In the genomic region with DNA sequence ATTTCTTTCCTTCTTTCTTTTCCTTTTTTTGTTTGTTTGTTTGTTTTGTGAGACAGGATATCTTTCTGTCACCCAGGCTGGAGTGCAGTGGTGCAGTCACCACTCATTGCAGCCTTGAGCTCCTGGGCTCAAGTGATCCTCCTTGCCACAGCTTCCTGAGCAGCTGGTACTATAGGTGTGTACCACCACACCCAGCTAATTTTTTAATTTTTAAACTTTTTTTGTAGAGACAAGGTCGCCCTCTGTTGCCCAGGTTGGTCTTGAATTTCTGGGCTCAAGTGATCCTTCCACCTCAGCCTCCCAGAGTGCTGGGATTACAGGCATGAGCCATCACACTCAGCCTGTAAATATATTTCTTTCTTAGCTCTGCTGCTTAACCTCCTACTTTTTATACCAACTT, we compare ENCODE assay signal across 17 cellular contexts.
A peak's percentile ranks its signal among the peaks of the same experiment; 100 is the strongest.
DNase-seq lines count a peak whose midpoint lies in the region; ATAC-seq, FAIRE-seq and TF ChIP-seq lines count a peak whose summit lies in the region.
"Had no signal": no experiment of that assay in that cellular context is flagged by ENCODE, and none has a peak within 500 bp of the region (broad histone marks: within the 10 kb centered on the region; RNA-seq: fewer than 3 reads in every experiment).

No MANE protein-coding gene starts in this region.

- no peak for DNase-seq in A549 (ENCODE audit: low read depth in 1 of 2, low spot score in 1 of 2)
- peak; percentile 5 for DNase-seq in Calu3
- DNase-seq in MM.1S = peak; percentile 56
- no peak for DNase-seq in brain microvascular endothelial cell
- no peak for DNase-seq in NCI-H524 (lab: John Stamatoyannopoulos, UW)
- DNase-seq in HTR-8/SVneo (ENCODE audit: insufficient read length, low spot score) = no peak
- no peak for DNase-seq in coronary artery (ENCODE audit: low spot score)
- DNase-seq: adrenal gland, EL, HCEC 1CT, heart left ventricle, left colon, natural killer cell, NCI-H2029, tibial artery had no signal

- no peak for TF ChIP-seq EP300 in A549 (IDR thresholded peaks at IDR 0.05)

- no peaks in the 10 kb centered on the region for H4K20me1 ChIP-seq in MM.1S (ENCODE audit: insufficient read depth, low read length)

- H3K9ac ChIP-seq in MM.1S (ENCODE audit: low read length) = no peak overlapping the region

- ATAC-seq in A549 (peak in 1 of 2 experiments; percentile 42; a peak in 2 of 6 replicates), GM21825 (IDR thresholded peaks at IDR 0.05; ENCODE audit: unreplicated experiment) (no peak)
- ATAC-seq: heart left ventricle, left colon, natural killer cell had no signal

- no peaks in the 10 kb centered on the region for H3K27me3 Mint-ChIP-seq in Calu3 (ENCODE audit: unreplicated experiment)

- peak in 1 of 2 experiments; percentile 42; a peak in 2 of 5 replicates for TF ChIP-seq RAD21 in A549 (conservative IDR thresholded peaks at IDR 0.05 in 1 of 2, IDR thresholded peaks at IDR 0.05 in 1 of 2)

- POLR2A ChIA-PET in A549 (lab: Yijun Ruan, JAX) = no interaction called here

- TF ChIP-seq CTCF in A549 (IDR thresholded peaks at IDR 0.05) (peak; percentile 29; the same call in 2 of the 3 replicates), Calu3 (IDR thresholded peaks at IDR 0.05; ENCODE audit: unreplicated experiment) (peak; percentile 37), MM.1S (IDR thresholded peaks at IDR 0.05; ENCODE audit: low read length) (0 out of 2 replicates have a peak, but pooled peaks have one; percentile 22), brain microvascular endothelial cell (IDR thresholded peaks at IDR 0.05; ENCODE audit: low read depth, low read length, missing control alignments) (peak; percentile 2), coronary artery (IDR thresholded peaks at IDR 0.05) (no peak)

- in situ Hi-C loops in brain microvascular endothelial cell (cut with HindIII; ENCODE audit: low pct_ligation_motif_present, low sequenced_read_pairs) = no loop called here

- no peaks in the 10 kb centered on the region for H3K79me2 ChIP-seq in MM.1S (ENCODE audit: low read length)

- H3K9me3 ChIP-seq in A549 (no peaks in the 10 kb centered on the region), MM.1S (replicated peaks; ENCODE audit: insufficient read depth, low read length) (no peaks in the 10 kb centered on the region)
- H3K9me3 ChIP-seq: adrenal gland, heart left ventricle, tibial artery had no signal

- no peaks in the 10 kb centered on the region for H3K9me3 Mint-ChIP-seq in Calu3 (ENCODE audit: low read depth, unreplicated experiment)
- H3K9me3 Mint-ChIP-seq: natural killer cell had no signal

- no TSS peak for BruUV-seq in Calu3 (replicated peaks; lab: Mats Ljungman, UMichigan)

- H3K4me3 ChIP-seq in A549 (no peak overlapping the region), MM.1S (ENCODE audit: low read length) (no peak overlapping the region), brain microvascular endothelial cell (ENCODE audit: low read depth, low read length) (no peak overlapping the region), coronary artery (no peak overlapping the region)
- H3K4me3 ChIP-seq: adrenal gland, heart left ventricle, tibial artery had no signal

- no peaks in the 10 kb centered on the region for H3K9me2 ChIP-seq in MM.1S (replicated peaks; ENCODE audit: insufficient read depth, low read length)

- peaks cover 10% of the 10 kb centered on the region for H3K36me3 Mint-ChIP-seq in Calu3 (ENCODE audit: insufficient read depth, unreplicated experiment)
- H3K36me3 Mint-ChIP-seq: natural killer cell had no signal

- FAIRE-seq in A549 (lab: Jason Lieb, UNC) = no peak
- no peak for FAIRE-seq in HTR-8/SVneo (lab: Jason Lieb, UNC)
- FAIRE-seq: colon had no signal

- TF ChIP-seq POLR2A in A549 (IDR thresholded peaks at IDR 0.05; ENCODE audit: low read length) = no peak

- H3K4me1 ChIP-seq in A549 = no peaks in the 10 kb centered on the region
- H3K4me1 ChIP-seq in MM.1S (ENCODE audit: low read length) = no peaks in the 10 kb centered on the region
- H3K4me1 ChIP-seq: heart left ventricle, tibial artery had no signal

- H3K27me3 ChIP-seq in MM.1S (replicated peaks; ENCODE audit: insufficient read depth, low read length) (no peaks in the 10 kb centered on the region), brain microvascular endothelial cell (replicated peaks) (no peaks in the 10 kb centered on the region)
- H3K27me3 ChIP-seq: adrenal gland, heart left ventricle, tibial artery had no signal

- H3K4me2 ChIP-seq in A549 (no peak overlapping the region), MM.1S (ENCODE audit: low read depth, low read length) (no peak overlapping the region)

- H3F3A ChIP-seq in MM.1S (ENCODE audit: insufficient read depth, low read length) = no peaks in the 10 kb centered on the region

- intact Hi-C loops in Calu3 (cut with micrococcal nuclease; ENCODE audit: unreplicated experiment) = loop anchor here (10.0 kb wide), 1 partner anchor 321 kb away; no protein-coding TSS in a partner anchor

- H3K27ac Mint-ChIP-seq in Calu3 (ENCODE audit: unreplicated experiment) = no peak overlapping the region
- H3K27ac Mint-ChIP-seq: natural killer cell had no signal

- no peak overlapping the region for H2AFZ ChIP-seq in MM.1S (ENCODE audit: low read length)

- CTCF ChIA-PET in A549 (lab: Yijun Ruan, JAX) = interaction anchor here (1.0 kb wide), 1 partner anchor 14 kb away, joined by 3 read pairs; no protein-coding TSS in a partner anchor
- CTCF ChIA-PET in Calu3 (lab: Charles Lee) = interaction anchor here (0.5 to 0.7 kb wide), 5 partner anchors 121 to 1022 kb away, joined by 3 to 8 read pairs (median 7); no protein-coding TSS in a partner anchor

- H3K4me1 Mint-ChIP-seq in Calu3 (ENCODE audit: low read depth, unreplicated experiment) = no peaks in the 10 kb centered on the region

- H3K4me3 Mint-ChIP-seq in Calu3 (ENCODE audit: low read depth, unreplicated experiment) = no peak overlapping the region
- H3K4me3 Mint-ChIP-seq: natural killer cell had no signal

- H3K36me3 ChIP-seq in MM.1S (replicated peaks; ENCODE audit: insufficient read depth, low read length) = no peaks in the 10 kb centered on the region
- H3K36me3 ChIP-seq in brain microvascular endothelial cell (replicated peaks) = peaks cover 5% of the 10 kb centered on the region

- H3K27ac ChIP-seq in A549 = no peak overlapping the region
- no peak overlapping the region for H3K27ac ChIP-seq in MM.1S (ENCODE audit: low read length)
- H3K27ac ChIP-seq in brain microvascular endothelial cell = no peak overlapping the region
- no peak overlapping the region for H3K27ac ChIP-seq in coronary artery
- H3K27ac ChIP-seq: adrenal gland, heart left ventricle, tibial artery had no signal

- WGBS in A549 (ENCODE audit: missing lambda C conversion rate) = 41% methylated on average over 1 of the region's 1 CpG

TF ChIP-seq in A549, 52 proteins besides CTCF, POLR2A, EP300 and RAD21 (continues in another document):
- TF ChIP-seq MYC (IDR thresholded peaks at IDR 0.05; ENCODE audit: borderline replicate concordance, low read length) = no peak
- no peak for TF ChIP-seq ESRRA (IDR thresholded peaks at IDR 0.05; ENCODE audit: borderline replicate concordance, low read length)
- TF ChIP-seq MAFK (IDR thresholded peaks at IDR 0.05; ENCODE audit: partially characterized antibody) = no peak
- TF ChIP-seq, protein P1, sequence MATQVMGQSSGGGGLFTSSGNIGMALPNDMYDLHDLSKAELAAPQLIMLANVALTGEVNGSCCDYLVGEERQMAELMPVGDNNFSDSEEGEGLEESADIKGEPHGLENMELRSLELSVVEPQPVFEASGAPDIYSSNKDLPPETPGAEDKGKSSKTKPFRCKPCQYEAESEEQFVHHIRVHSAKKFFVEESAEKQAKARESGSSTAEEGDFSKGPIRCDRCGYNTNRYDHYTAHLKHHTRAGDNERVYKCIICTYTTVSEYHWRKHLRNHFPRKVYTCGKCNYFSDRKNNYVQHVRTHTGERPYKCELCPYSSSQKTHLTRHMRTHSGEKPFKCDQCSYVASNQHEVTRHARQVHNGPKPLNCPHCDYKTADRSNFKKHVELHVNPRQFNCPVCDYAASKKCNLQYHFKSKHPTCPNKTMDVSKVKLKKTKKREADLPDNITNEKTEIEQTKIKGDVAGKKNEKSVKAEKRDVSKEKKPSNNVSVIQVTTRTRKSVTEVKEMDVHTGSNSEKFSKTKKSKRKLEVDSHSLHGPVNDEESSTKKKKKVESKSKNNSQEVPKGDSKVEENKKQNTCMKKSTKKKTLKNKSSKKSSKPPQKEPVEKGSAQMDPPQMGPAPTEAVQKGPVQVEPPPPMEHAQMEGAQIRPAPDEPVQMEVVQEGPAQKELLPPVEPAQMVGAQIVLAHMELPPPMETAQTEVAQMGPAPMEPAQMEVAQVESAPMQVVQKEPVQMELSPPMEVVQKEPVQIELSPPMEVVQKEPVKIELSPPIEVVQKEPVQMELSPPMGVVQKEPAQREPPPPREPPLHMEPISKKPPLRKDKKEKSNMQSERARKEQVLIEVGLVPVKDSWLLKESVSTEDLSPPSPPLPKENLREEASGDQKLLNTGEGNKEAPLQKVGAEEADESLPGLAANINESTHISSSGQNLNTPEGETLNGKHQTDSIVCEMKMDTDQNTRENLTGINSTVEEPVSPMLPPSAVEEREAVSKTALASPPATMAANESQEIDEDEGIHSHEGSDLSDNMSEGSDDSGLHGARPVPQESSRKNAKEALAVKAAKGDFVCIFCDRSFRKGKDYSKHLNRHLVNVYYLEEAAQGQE (IDR thresholded peaks at IDR 0.05) = no peak
- TF ChIP-seq, protein P2, sequence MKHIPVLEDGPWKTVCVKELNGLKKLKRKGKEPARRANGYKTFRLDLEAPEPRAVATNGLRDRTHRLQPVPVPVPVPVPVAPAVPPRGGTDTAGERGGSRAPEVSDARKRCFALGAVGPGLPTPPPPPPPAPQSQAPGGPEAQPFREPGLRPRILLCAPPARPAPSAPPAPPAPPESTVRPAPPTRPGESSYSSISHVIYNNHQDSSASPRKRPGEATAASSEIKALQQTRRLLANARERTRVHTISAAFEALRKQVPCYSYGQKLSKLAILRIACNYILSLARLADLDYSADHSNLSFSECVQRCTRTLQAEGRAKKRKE (CRISPR knock-in tag; IDR thresholded peaks at IDR 0.05; ENCODE audit: low read depth) = no peak
- no peak for TF ChIP-seq POLR2AphosphoS2 (conservative IDR thresholded peaks at IDR 0.05; ENCODE audit: low read length)
- no peak for TF ChIP-seq FOXS1 (CRISPR knock-in tag; IDR thresholded peaks at IDR 0.05)
- TF ChIP-seq, protein P3, sequence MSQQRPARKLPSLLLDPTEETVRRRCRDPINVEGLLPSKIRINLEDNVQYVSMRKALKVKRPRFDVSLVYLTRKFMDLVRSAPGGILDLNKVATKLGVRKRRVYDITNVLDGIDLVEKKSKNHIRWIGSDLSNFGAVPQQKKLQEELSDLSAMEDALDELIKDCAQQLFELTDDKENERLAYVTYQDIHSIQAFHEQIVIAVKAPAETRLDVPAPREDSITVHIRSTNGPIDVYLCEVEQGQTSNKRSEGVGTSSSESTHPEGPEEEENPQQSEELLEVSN (IDR thresholded peaks at IDR 0.05; ENCODE audit: borderline replicate concordance, low read depth) = no peak

Comparison
In these comparisons a context has a peak if more than half of its experiments do, and no peak if none do; other contexts are left out.
1. DNase-seq: peak in Calu3 (single experiment) and MM.1S (single experiment); none in A549 (0 of 2), brain microvascular endothelial cell (single experiment), NCI-H524 (0 of 2), HTR-8/SVneo (single experiment) and coronary artery (single experiment).